15 cellular contexts compared by ENCODE assay signal in genomic region chr1:93679546-93679945, GRCh38. TPM values are rescaled to one million over a fixed set of nuclear protein-coding genes. Genes with fewer than 3 reads are reported as not detected.
DNase-seq lines count a peak whose midpoint lies in the region; ATAC-seq and TF ChIP-seq lines count a peak whose summit lies in the region.
"Had no signal": no experiment of that assay in that cellular context is flagged by ENCODE, and none has a peak within 500 bp of the region (broad histone marks: within the 10 kb centered on the region; RNA-seq: fewer than 3 reads in every experiment).

No MANE protein-coding gene starts in this region.

- H3F3A ChIP-seq in MM.1S (ENCODE audit: insufficient read depth, low read length), result no peaks in the 10 kb centered on the region

- no peak for ATAC-seq in GM18511 (IDR thresholded peaks at IDR 0.05; ENCODE audit: unreplicated experiment)

- peaks cover 24% of the 10 kb centered on the region for H3K36me3 ChIP-seq in MG63
- H3K36me3 ChIP-seq in MM.1S (replicated peaks; ENCODE audit: insufficient read depth, low read length), result no peaks in the 10 kb centered on the region
- H3K36me3 ChIP-seq: tibial nerve had no signal

- H3K4me3 ChIP-seq in AG04449 (ENCODE audit: low read depth, low read length) (peak overlapping the region; percentile 75), MG63 (peak overlapping the region; percentile 70), MM.1S (ENCODE audit: low read length) (no peak overlapping the region)

- POLR2A ChIA-PET in AG04449 (lab: Yijun Ruan, JAX), result interaction anchor here (1.4 kb wide), 1 partner anchor 164 kb away, joined by 3 read pairs; no protein-coding TSS in a partner anchor

- H3K79me2 ChIP-seq in MM.1S (ENCODE audit: low read length), result no peaks in the 10 kb centered on the region

- peak overlapping the region; percentile 78 to 93 (median 91) for H3K27ac Mint-ChIP-seq in nephron
- H3K27ac Mint-ChIP-seq in activated naive CD8-positive, alpha-beta T cell treated with anti-CD3 and anti-CD28 coated beads for 36 hours, result no peak overlapping the region

- no peaks in the 10 kb centered on the region for H3K9me3 ChIP-seq in MG63
- no peaks in the 10 kb centered on the region for H3K9me3 ChIP-seq in MM.1S (replicated peaks; ENCODE audit: insufficient read depth, low read length)
- H3K9me3 ChIP-seq: tibial nerve had no signal

- H3K27ac ChIP-seq in epithelial cell of prostate (peak overlapping the region; percentile 98), MM.1S (ENCODE audit: low read length) (no peak overlapping the region)
- H3K27ac ChIP-seq: C4-2B had no signal

- TF ChIP-seq CTCF in AG04449 (IDR thresholded peaks at IDR 0.05; ENCODE audit: insufficient read depth, low read length, missing control alignments) (no peak), nephron (IDR thresholded peaks at IDR 0.05; ENCODE audit: unreplicated experiment in 3 of 3) (no peak), MM.1S (IDR thresholded peaks at IDR 0.05; ENCODE audit: low read length) (no peak)

- CTCF ChIA-PET in AG04449 (lab: Yijun Ruan, JAX), result interaction anchor here (1.0 to 5.3 kb wide), 8 partner anchors 8 to 165 kb away, joined by 3 to 40 read pairs (median 6); no protein-coding TSS in a partner anchor

- H3K27me3 ChIP-seq in MG63, result no peaks in the 10 kb centered on the region
- no peaks in the 10 kb centered on the region; the same call in 1 of the 2 replicates for H3K27me3 ChIP-seq in MM.1S (replicated peaks; ENCODE audit: insufficient read depth, low read length)
- H3K27me3 ChIP-seq: tibial nerve had no signal

- H3K4me1 ChIP-seq in MM.1S (ENCODE audit: low read length), result no peaks in the 10 kb centered on the region

- H3K4me1 Mint-ChIP-seq in nephron, result peaks cover 62% of the 10 kb centered on the region
- peaks cover 9% of the 10 kb centered on the region for H3K4me1 Mint-ChIP-seq in activated naive CD8-positive, alpha-beta T cell treated with anti-CD3 and anti-CD28 coated beads for 36 hours

- H3K9me2 ChIP-seq in MM.1S (replicated peaks; ENCODE audit: insufficient read depth, low read length), result no peaks in the 10 kb centered on the region

- H4K20me1 ChIP-seq in MM.1S (ENCODE audit: insufficient read depth, low read length), result no peaks in the 10 kb centered on the region

- no peaks in the 10 kb centered on the region for H3K9me3 Mint-ChIP-seq in nephron
- H3K9me3 Mint-ChIP-seq in activated naive CD8-positive, alpha-beta T cell treated with anti-CD3 and anti-CD28 coated beads for 36 hours, result no peaks in the 10 kb centered on the region

- H2AFZ ChIP-seq in MM.1S (ENCODE audit: low read length), result no peak overlapping the region

- H3K9ac ChIP-seq in MM.1S (ENCODE audit: low read length), result no peak overlapping the region

- H3K4me3 Mint-ChIP-seq in nephron, result peak overlapping the region; percentile 83 to 94 (median 91)
- no peak overlapping the region for H3K4me3 Mint-ChIP-seq in activated naive CD8-positive, alpha-beta T cell treated with anti-CD3 and anti-CD28 coated beads for 36 hours

- H3K36me3 Mint-ChIP-seq in nephron (ENCODE audit: low read depth), result peaks cover 6% of the 10 kb centered on the region
- no peaks in the 10 kb centered on the region for H3K36me3 Mint-ChIP-seq in activated naive CD8-positive, alpha-beta T cell treated with anti-CD3 and anti-CD28 coated beads for 36 hours

- H3K27me3 Mint-ChIP-seq in nephron (ENCODE audit: low read depth), result peaks cover 24% of the 10 kb centered on the region
- H3K27me3 Mint-ChIP-seq in activated naive CD8-positive, alpha-beta T cell treated with anti-CD3 and anti-CD28 coated beads for 36 hours, result peaks cover 59% of the 10 kb centered on the region

- no peak for DNase-seq in AG04449 (ENCODE audit: low read depth, low spot score)
- no peak for DNase-seq in MG63
- DNase-seq in epithelial cell of prostate (ENCODE audit: low read depth, low spot score), result no peak
- DNase-seq in MM.1S, result no peak
- no peak for DNase-seq in activated naive CD8-positive, alpha-beta T cell treated with anti-CD3 and anti-CD28 coated beads for 36 hours
- DNase-seq in NCI-H2227 (lab: John Stamatoyannopoulos, UW; ENCODE audit: unreplicated experiment), result no peak
- DNase-seq: activated T-cell treated with anti-CD3 and anti-CD28 coated beads for 4 hours; head of caudate nucleus; NCI-H1694; NK-92 treated with Interleukin-12 subunit alpha and Interleukin-12 subunit beta, amount 100 ng/mL, for 24 hours; stimulated activated CD4-positive, alpha-beta T cell treated with anti-CD3 and anti-CD28 coated beads, Interleukin-4, amount 100 ng/mL, for 1 hour had no signal

- no peak overlapping the region for H3K4me2 ChIP-seq in MM.1S (ENCODE audit: low read depth, low read length)

RNA-seq across cellular contexts. Expression of gene BCAR3, which starts 2.1 kb away (rescaled TPM):
- total RNA-seq in MG63 (2014; rRNA removed; shearing (Covaris generic); ENCODE audit: low replicate concordance), result 21.2 and 26.0 TPM in 2 replicates
- under 1 TPM; 0.66 to 0.72 TPM for total RNA-seq in activated naive CD8-positive, alpha-beta T cell treated with anti-CD3 and anti-CD28 coated beads for 36 hours

Comparison
In these comparisons a context has a peak if more than half of its experiments do, and no peak if none do; other contexts are left out.
1. RNA of gene BCAR3, which starts 2.1 kb away (total RNA-seq): 21.2 to 26.0 TPM in MG63; 0.66 to 0.72 TPM in activated naive CD8-positive, alpha-beta T cell treated with anti-CD3 and anti-CD28 coated beads for 36 hours; every median in the first group is over 10 times any median in the second.